8 cellular contexts compared by ENCODE assay signal in genomic region chr16:4261557-4262172, GRCh38. TPM values are rescaled to one million over a fixed set of nuclear protein-coding genes. Genes with fewer than 3 reads are reported as not detected.
DNase-seq lines count a peak whose midpoint lies in the region; ATAC-seq and TF ChIP-seq lines count a peak whose summit lies in the region.

No MANE protein-coding gene starts in this region.

- H3K27ac Mint-ChIP-seq in activated CD4-positive, alpha-beta T cell treated with anti-CD3 and anti-CD28 coated beads for 36 hours = no peak overlapping the region
- H3K27ac Mint-ChIP-seq in endothelial cell (ENCODE audit: unreplicated experiment) = no peak overlapping the region
- no peak overlapping the region for H3K27ac Mint-ChIP-seq in progenitor cell of endocrine pancreas

- no peaks in the 10 kb centered on the region for H3K27me3 Mint-ChIP-seq in activated CD4-positive, alpha-beta T cell treated with anti-CD3 and anti-CD28 coated beads for 36 hours
- H3K27me3 Mint-ChIP-seq in endothelial cell (ENCODE audit: unreplicated experiment) = peaks cover 12% of the 10 kb centered on the region
- no peaks in the 10 kb centered on the region for H3K27me3 Mint-ChIP-seq in progenitor cell of endocrine pancreas

- H3K4me1 Mint-ChIP-seq in activated CD4-positive, alpha-beta T cell treated with anti-CD3 and anti-CD28 coated beads for 36 hours = peaks cover 5% of the 10 kb centered on the region
- H3K4me1 Mint-ChIP-seq in endothelial cell (ENCODE audit: unreplicated experiment) (no peaks in the 10 kb centered on the region), progenitor cell of endocrine pancreas (ENCODE audit: low read depth) (no peaks in the 10 kb centered on the region)

- POLR2A ChIA-PET in activated CD4-positive, alpha-beta T cell treated with anti-CD3 and anti-CD28 coated beads for 36 hours (lab: Charles Lee) = no interaction called here

- no peaks in the 10 kb centered on the region for H3K9me3 Mint-ChIP-seq in activated CD4-positive, alpha-beta T cell treated with anti-CD3 and anti-CD28 coated beads for 36 hours (ENCODE audit: low read depth)
- H3K9me3 Mint-ChIP-seq in endothelial cell (ENCODE audit: unreplicated experiment) (no peaks in the 10 kb centered on the region), progenitor cell of endocrine pancreas (ENCODE audit: low read depth) (no peaks in the 10 kb centered on the region)

- in situ Hi-C loops in GM13976 (cut with MboI; ENCODE audit: low sequenced_read_pairs, unreplicated experiment) = no loop called here

- intact Hi-C loops in activated CD4-positive, alpha-beta T cell treated with anti-CD3 and anti-CD28 coated beads for 36 hours (cut with DNase I, micrococcal nuclease) = loop anchor here in 1 of 2 experiments (1.0 kb wide), 1 partner anchor 69 kb away; no protein-coding TSS in a partner anchor

- CTCF ChIA-PET in activated CD4-positive, alpha-beta T cell treated with anti-CD3 and anti-CD28 coated beads for 36 hours (lab: Charles Lee) = interaction anchor here (0.7 to 1.3 kb wide), 8 partner anchors 9 to 190 kb away, joined by 3 to 6 read pairs (median 4); no protein-coding TSS in a partner anchor

- TF ChIP-seq CTCF in GM13976 (IDR thresholded peaks at IDR 0.05; ENCODE audit: borderline replicate concordance, control extremely low read depth, extremely low read depth, insufficient read depth, missing control alignments) = peak; percentile 72
- TF ChIP-seq CTCF in endothelial cell (IDR thresholded peaks at IDR 0.05; ENCODE audit: unreplicated experiment) = peak; percentile 95
- TF ChIP-seq CTCF in progenitor cell of endocrine pancreas (IDR thresholded peaks at IDR 0.05; ENCODE audit: unreplicated experiment) = peak; percentile 79

- H3K36me3 Mint-ChIP-seq in activated CD4-positive, alpha-beta T cell treated with anti-CD3 and anti-CD28 coated beads for 36 hours (ENCODE audit: low read depth) = peaks cover 24% of the 10 kb centered on the region
- H3K36me3 Mint-ChIP-seq in endothelial cell (ENCODE audit: low read depth, unreplicated experiment) (no peaks in the 10 kb centered on the region), progenitor cell of endocrine pancreas (ENCODE audit: insufficient read depth) (peaks cover 13% of the 10 kb centered on the region)

- peak; percentile 86 for ATAC-seq in activated CD4-positive, alpha-beta T cell treated with anti-CD3 and anti-CD28 coated beads for 36 hours
- ATAC-seq in GM18498 (IDR thresholded peaks at IDR 0.05; ENCODE audit: unreplicated experiment) (no peak), HG03135 (IDR thresholded peaks at IDR 0.05; ENCODE audit: unreplicated experiment) (no peak)

- H3K4me3 Mint-ChIP-seq in activated CD4-positive, alpha-beta T cell treated with anti-CD3 and anti-CD28 coated beads for 36 hours = no peak overlapping the region
- H3K4me3 Mint-ChIP-seq in endothelial cell (ENCODE audit: unreplicated experiment) = peak overlapping the region; percentile 51
- H3K4me3 Mint-ChIP-seq in progenitor cell of endocrine pancreas (ENCODE audit: low read depth) = no peak overlapping the region

- DNase-seq in 8988T (peak; percentile 75), GM13976 (ENCODE audit: low spot score) (peak; percentile 55), endothelial cell (ENCODE audit: low spot score) (peak; percentile 88), progenitor cell of endocrine pancreas (ENCODE audit: low spot score, unreplicated experiment) (peak; percentile 58), kidney glomerular epithelial cell (lab: John Stamatoyannopoulos, UW) (no peak)
- peak; percentile 73 for DNase-seq in activated CD4-positive, alpha-beta T cell treated with anti-CD3 and anti-CD28 coated beads for 36 hours

RNA-seq across cellular contexts. Expression of gene TFAP4, which starts 11.2 kb away (rescaled TPM):
- total RNA-seq in activated CD4-positive, alpha-beta T cell treated with anti-CD3 and anti-CD28 coated beads for 36 hours = 10 to 100 TPM; 31.0 to 42.4 TPM
- total RNA-seq in endothelial cell (ENCODE audit: unreplicated experiment) (6.2 TPM), progenitor cell of endocrine pancreas (22.9 and 29.0 TPM in 2 replicates)

RNA-seq across cellular contexts. Expression of gene SRL, which starts 19.8 kb away (rescaled TPM):
- not detected for total RNA-seq in activated CD4-positive, alpha-beta T cell treated with anti-CD3 and anti-CD28 coated beads for 36 hours
- total RNA-seq in endothelial cell (ENCODE audit: unreplicated experiment) (0.26 TPM), progenitor cell of endocrine pancreas (0.09 TPM in 1 of 2 replicates, not detected in the other)

RNA-seq across cellular contexts. Expression of gene GLIS2, which starts 54.2 kb away (rescaled TPM):
- under 1 TPM; 0.27 to 0.30 TPM for total RNA-seq in activated CD4-positive, alpha-beta T cell treated with anti-CD3 and anti-CD28 coated beads for 36 hours
- total RNA-seq in endothelial cell (ENCODE audit: unreplicated experiment) = 1.6 TPM
- total RNA-seq in progenitor cell of endocrine pancreas = 22.2 and 23.2 TPM in 2 replicates
